In the genomic region with DNA sequence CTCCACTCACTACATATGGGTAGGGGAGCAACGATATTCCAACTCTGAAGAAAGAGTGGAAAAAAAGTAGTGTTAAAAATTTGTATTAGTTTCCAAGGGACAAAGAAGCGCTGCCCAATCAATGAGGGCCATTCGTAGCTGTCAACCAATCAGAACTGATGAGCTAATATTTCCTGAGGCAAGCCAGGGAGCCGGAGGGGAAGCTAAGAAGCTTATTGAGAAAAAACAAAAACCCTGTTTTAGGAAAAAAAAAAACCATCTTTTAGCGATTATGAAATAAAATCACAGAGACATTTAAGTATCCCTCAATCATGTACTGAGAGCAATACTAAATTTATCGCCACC, we compare ENCODE assay signal across 8 cellular contexts. TPM values are rescaled to one million over a fixed set of nuclear protein-coding genes. Genes with fewer than 3 reads are reported as not detected.
DNase-seq lines count a peak whose midpoint lies in the region; FAIRE-seq and TF ChIP-seq lines count a peak whose summit lies in the region.

No MANE protein-coding gene starts in this region.

- H3K4me1 Mint-ChIP-seq in mesothelial cell of epicardium = peaks cover 27% of the 10 kb centered on the region

- H3K9me3 ChIP-seq in BE2C (no peaks in the 10 kb centered on the region), WERI-Rb-1 (ENCODE audit: severe bottlenecking) (peaks cover 3% of the 10 kb centered on the region), endothelial cell of umbilical vein (replicated peaks; ENCODE audit: control insufficient read depth, insufficient read depth, low read length) (no peaks in the 10 kb centered on the region), thyroid gland (no peaks in the 10 kb centered on the region)

- H3K79me2 ChIP-seq in endothelial cell of umbilical vein (ENCODE audit: control insufficient read depth, insufficient read depth, low read length) = no peaks in the 10 kb centered on the region

- peak; percentile 83 for FAIRE-seq in endothelial cell of umbilical vein (lab: Jason Lieb, UNC)

- H3K4me3 ChIP-seq in BE2C (ENCODE audit: low read depth, low read length) = peak overlapping the region; percentile 94
- peak overlapping the region; percentile 58 for H3K4me3 ChIP-seq in H7 (ENCODE audit: insufficient read depth, low read depth, low read length)
- peak overlapping the region; percentile 71 for H3K4me3 ChIP-seq in WERI-Rb-1 (ENCODE audit: low read depth, low read length)
- peak overlapping the region in 2 of 3 experiments; percentile 69 to 71 for H3K4me3 ChIP-seq in endothelial cell of umbilical vein (replicated peaks in 1 of 3; ENCODE audit: insufficient read depth in 1 of 3, low read depth in 1 of 3, low read length in 3 of 3)
- peak overlapping the region in 2 of 3 donors; percentile 36 to 52 for H3K4me3 ChIP-seq in thyroid gland (replicated peaks in 1 of 3)

- H4K20me1 ChIP-seq in endothelial cell of umbilical vein (replicated peaks; ENCODE audit: control insufficient read depth, extremely low read depth, insufficient read depth, low read length) = no peaks in the 10 kb centered on the region

- peak overlapping the region; percentile 56 for H3K4me2 ChIP-seq in endothelial cell of umbilical vein (ENCODE audit: insufficient read depth, low read length)

- intact Hi-C loops in endothelial cell of umbilical vein (cut with micrococcal nuclease) (loop anchor here (5.0 to 10.0 kb wide), 3 partner anchors 533 to 1845 kb away; a partner anchor contains a TSS), thyroid gland (cut with DNase I) (no loop called here)

- TF ChIP-seq POLR2A in endothelial cell of umbilical vein (IDR thresholded peaks at IDR 0.05; ENCODE audit: low read depth, low read length) (no peak), thyroid gland (IDR thresholded peaks at IDR 0.05) (peak in 1 of 2 donors; percentile 20)

- dilution Hi-C loops in endothelial cell of umbilical vein (cut with MboI; ENCODE audit: extremely low pct_ligation_motif_present, low sequenced_read_pairs) = no loop called here

- H3K9me3 Mint-ChIP-seq in mesothelial cell of epicardium = peaks cover 15% of the 10 kb centered on the region

- peak overlapping the region; percentile 100 for H3K27ac Mint-ChIP-seq in mesothelial cell of epicardium

- WGBS in thyroid gland, 2 donors = 4 to 5% methylated on average over 6 of the region's 6 CpGs

- peak; percentile 65 for DNase-seq in BE2C
- DNase-seq in H7 = peak; percentile 55
- peak; percentile 70 for DNase-seq in NCI-H2196 treated with DMSO at 0.1 percent for 48 hours (lab: John Stamatoyannopoulos, UW; ENCODE audit: unreplicated experiment)
- peak; percentile 69 for DNase-seq in WERI-Rb-1
- DNase-seq in endothelial cell of umbilical vein (ENCODE audit: low read depth, low spot score) = peak; percentile 90
- DNase-seq in mesothelial cell of epicardium (ENCODE audit: low spot score in 2 of 2, unreplicated experiment in 2 of 2) = no peak
- DNase-seq in thyroid gland = peak; percentile 63 to 67
- no peak for DNase-seq in HuH-7 (ENCODE audit: low spot score)

- no TSS peak for BruUV-seq in endothelial cell of umbilical vein (replicated peaks; lab: Mats Ljungman, UMichigan)

- peak overlapping the region; percentile 78 for H3K9ac ChIP-seq in endothelial cell of umbilical vein (replicated peaks; ENCODE audit: extremely low read depth, insufficient read depth, low read length)

- H3K36me3 Mint-ChIP-seq in mesothelial cell of epicardium = no peaks in the 10 kb centered on the region

- H2AFZ ChIP-seq in endothelial cell of umbilical vein (ENCODE audit: low read depth, low read length) = no peak overlapping the region

- peak overlapping the region; percentile 98 for H3K27ac ChIP-seq in WERI-Rb-1
- H3K27ac ChIP-seq in endothelial cell of umbilical vein (ENCODE audit: insufficient read depth, low read depth, low read length) = peak overlapping the region; percentile 84
- H3K27ac ChIP-seq in thyroid gland = peak overlapping the region; percentile 96 to 98 (median 97)

- no peaks in the 10 kb centered on the region for H3K9me1 ChIP-seq in endothelial cell of umbilical vein (replicated peaks; ENCODE audit: control insufficient read depth, extremely low read depth, insufficient read depth, low read length)

- no peak for TF ChIP-seq CTCF in BE2C (IDR thresholded peaks at IDR 0.05; ENCODE audit: low read depth, low read length)
- TF ChIP-seq CTCF in WERI-Rb-1 (IDR thresholded peaks at IDR 0.05; ENCODE audit: low read depth, low read length) = no peak
- TF ChIP-seq CTCF in endothelial cell of umbilical vein (IDR thresholded peaks at IDR 0.05; ENCODE audit: extremely low read depth in 1 of 2, insufficient read depth in 1 of 2, low read depth in 1 of 2, low read length in 2 of 2) = no peak
- TF ChIP-seq CTCF in mesothelial cell of epicardium (IDR thresholded peaks at IDR 0.05; ENCODE audit: unreplicated experiment) = no peak
- TF ChIP-seq CTCF in thyroid gland (IDR thresholded peaks at IDR 0.05) = no peak

- CTCF ChIA-PET in endothelial cell of umbilical vein (lab: Charles Lee) = interaction anchor here (1.2 to 4.1 kb wide), 5 partner anchors 9 to 573 kb away, joined by 4 to 25 read pairs (median 7); a partner anchor contains a TSS

- H3K27me3 Mint-ChIP-seq in mesothelial cell of epicardium (ENCODE audit: low read depth) = no peaks in the 10 kb centered on the region

- peak overlapping the region; percentile 95 for H3K4me3 Mint-ChIP-seq in mesothelial cell of epicardium

- no peaks in the 10 kb centered on the region; the same call in none of the 2 replicates for H3K4me1 ChIP-seq in BE2C
- H3K4me1 ChIP-seq in endothelial cell of umbilical vein (ENCODE audit: control insufficient read depth, extremely low read depth, insufficient read depth, low read length) = peaks cover 23% of the 10 kb centered on the region
- peaks cover 13 to 16% of the 10 kb centered on the region in 2 donors for H3K4me1 ChIP-seq in thyroid gland

- POLR2A ChIA-PET in endothelial cell of umbilical vein (lab: Charles Lee) = interaction anchor here (0.7 to 3.5 kb wide), 10 partner anchors 9 to 1873 kb away, joined by 3 to 84 read pairs (median 8); a partner anchor contains a TSS

- H3K36me3 ChIP-seq in BE2C (no peaks in the 10 kb centered on the region), H7 (replicated peaks; ENCODE audit: control insufficient read depth, insufficient read depth, low read length) (no peaks in the 10 kb centered on the region), WERI-Rb-1 (no peaks in the 10 kb centered on the region), endothelial cell of umbilical vein (ENCODE audit: control insufficient read depth in 2 of 2, extremely low read depth in 1 of 2, insufficient read depth in 2 of 2, low read length in 2 of 2) (no peaks in the 10 kb centered on the region), thyroid gland (no peaks in the 10 kb centered on the region)

- H3K27me3 ChIP-seq in BE2C (no peaks in the 10 kb centered on the region), H7 (ENCODE audit: control insufficient read depth, insufficient read depth, low read length) (no peaks in the 10 kb centered on the region), WERI-Rb-1 (ENCODE audit: insufficient read depth, low read depth, severe bottlenecking) (no peaks in the 10 kb centered on the region), endothelial cell of umbilical vein (ENCODE audit: control insufficient read depth in 2 of 2, insufficient read depth in 2 of 2, low read length in 2 of 2) (no peaks in the 10 kb centered on the region), thyroid gland (no peaks in the 10 kb centered on the region)

TF ChIP-seq in endothelial cell of umbilical vein, 7 proteins besides CTCF, POLR2A, EP300 and RAD21:
- TF ChIP-seq POLR2AphosphoS5 (IDR thresholded peaks at IDR 0.05; ENCODE audit: insufficient read depth, low read depth, low read length) = no peak
- TF ChIP-seq FOS (IDR thresholded peaks at IDR 0.05; ENCODE audit: borderline replicate concordance, insufficient read depth, low read length) = no peak
- TF ChIP-seq, protein P1, sequence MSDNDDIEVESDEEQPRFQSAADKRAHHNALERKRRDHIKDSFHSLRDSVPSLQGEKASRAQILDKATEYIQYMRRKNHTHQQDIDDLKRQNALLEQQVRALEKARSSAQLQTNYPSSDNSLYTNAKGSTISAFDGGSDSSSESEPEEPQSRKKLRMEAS (IDR thresholded peaks at IDR 0.05; ENCODE audit: insufficient read depth, insufficient read length) = no peak
- TF ChIP-seq JUN (IDR thresholded peaks at IDR 0.05; ENCODE audit: borderline replicate concordance, insufficient read depth, insufficient read length, low read depth) = no peak
- no peak for TF ChIP-seq GATA2 (IDR thresholded peaks at IDR 0.05; ENCODE audit: insufficient read depth, insufficient read length, low read depth, low read length)
- TF ChIP-seq EZH2 (IDR thresholded peaks at IDR 0.05; ENCODE audit: borderline replicate concordance, low read depth, low read length, severe bottlenecking) = no peak
- TF ChIP-seq MYC (IDR thresholded peaks at IDR 0.05; ENCODE audit: low read depth, low read length) = no peak
TF ChIP-seq in endothelial cell of umbilical vein: peak in this region for 0.

RNA-seq across cellular contexts. Expression of a gene that starts 59.5 kb away (rescaled TPM):
- 1.4 TPM for polyA plus RNA-seq in BE2C (2012; ENCODE audit: insufficient read depth, insufficient read length, low read depth)
- 1.0 and 2.3 TPM in 2 replicates for total RNA-seq in H7 (2014; rRNA removed; shearing (Covaris generic))
- 13.2 and 13.7 TPM in 2 replicates for total RNA-seq in endothelial cell of umbilical vein
- polyA plus RNA-seq in endothelial cell of umbilical vein = 4.6 and 5.1 TPM in 2 replicates
- polyA plus RNA-seq in endothelial cell of umbilical vein (2011; cell fraction: cytosol; rRNA removed) = 4.9 and 5.2 TPM in 2 replicates
- polyA plus RNA-seq in endothelial cell of umbilical vein (2011; cell fraction: nucleus; rRNA removed) = 19.5 and 22.4 TPM in 2 replicates
- 5.8 and 8.5 TPM in 2 replicates for polyA plus RNA-seq in endothelial cell of umbilical vein (2012)
- polyA minus RNA-seq in endothelial cell of umbilical vein = 10.4 and 11.6 TPM in 2 replicates
- 3.1 TPM for polyA minus RNA-seq in endothelial cell of umbilical vein (2011; cell fraction: cytosol; rRNA and poly(A)+ RNA removed)
- 12.1 and 15.8 TPM in 2 replicates for polyA minus RNA-seq in endothelial cell of umbilical vein (2011; cell fraction: nucleus; rRNA and poly(A)+ RNA removed)
- total RNA-seq in mesothelial cell of epicardium = 15.8 to 17.1 TPM (median 15.9 TPM) in 3 replicates
- 10 to 100 TPM; 11.5 to 14.0 (median 12.4) TPM for total RNA-seq in thyroid gland

Comparison
In these comparisons a context has a peak if more than half of its experiments do, and no peak if none do; other contexts are left out.
1. DNase-seq: peak in BE2C (single experiment), H7 (single experiment), NCI-H2196 treated with DMSO at 0.1 percent for 48 hours (single experiment), WERI-Rb-1 (single experiment), endothelial cell of umbilical vein (single experiment) and thyroid gland (2 of 2); none in mesothelial cell of epicardium (0 of 2) and HuH-7 (single experiment).
2. H3K4me3 ChIP-seq: peak in every context shown above with its lines; median percentile 94 in BE2C; 71 in WERI-Rb-1; 70 in endothelial cell of umbilical vein; 58 in H7; 44 in thyroid gland.
3. Peak in every context shown above with its lines, with median percentiles within 50 percentile points of each other: H3K27ac ChIP-seq.